ENCODE assay signal across 1 cellular context in genomic region chr2:237630216-237631000, GRCh38.
TF ChIP-seq lines count a peak whose summit lies in the region.

No MANE protein-coding gene starts in this region.

TF ChIP-seq in IMR-90, 13 proteins besides CTCF, POLR2A, EP300 and RAD21 (continued from another document):
- no peak for TF ChIP-seq ELK1 (IDR thresholded peaks at IDR 0.05; ENCODE audit: borderline replicate concordance, low read depth, low read length)
TF ChIP-seq in IMR-90: peak in this region for 0.
